ENCODE assay signal across 8 cellular contexts in the genomic region with DNA sequence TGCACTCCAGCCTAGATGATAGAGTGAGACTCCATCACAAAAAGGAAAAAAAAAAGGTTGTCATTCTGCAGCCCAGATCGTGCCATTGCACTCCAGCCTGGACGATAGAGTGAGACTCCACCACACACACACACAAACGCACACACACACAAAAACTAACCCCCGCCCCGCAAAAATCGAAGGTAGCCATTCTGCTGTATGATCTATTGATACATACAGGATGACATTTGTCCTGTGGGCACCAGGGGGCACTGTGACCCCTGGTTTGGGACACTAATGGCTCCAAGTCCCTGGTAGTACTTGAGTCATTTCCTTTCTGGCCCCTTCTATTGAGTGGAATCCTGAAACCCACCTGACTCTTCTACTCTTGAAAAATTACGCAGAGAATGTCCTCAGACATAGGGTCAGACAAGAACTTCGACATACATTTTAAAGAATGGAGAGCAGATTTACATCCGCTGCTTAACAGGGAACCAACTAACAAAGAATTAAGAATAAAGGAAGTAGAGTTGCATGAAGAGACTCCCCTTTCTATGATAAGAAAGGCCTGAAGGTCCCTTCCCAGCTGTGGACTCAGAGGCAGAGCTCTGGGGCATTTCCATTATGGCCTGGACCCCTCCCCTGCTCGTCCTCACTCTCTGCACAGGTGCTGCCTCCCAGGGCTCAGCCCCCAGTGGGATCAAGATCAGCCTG. TPM values are rescaled to one million over a fixed set of nuclear protein-coding genes. Genes with fewer than 3 reads are reported as not detected.
DNase-seq lines count a peak whose midpoint lies in the region; ATAC-seq and TF ChIP-seq lines count a peak whose summit lies in the region.

No MANE protein-coding gene starts in this region.

- peak; percentile 83 for TF ChIP-seq CTCF in GM12864 (IDR thresholded peaks at IDR 0.05; ENCODE audit: low read depth, low read length, missing control alignments)
- TF ChIP-seq CTCF in esophagus squamous epithelium (IDR thresholded peaks at IDR 0.05), result peak; percentile 19 to 54 (median 34)

- H4K91ac ChIP-seq in neuronal stem cell (ENCODE audit: low read depth, low read length, poor library complexity), result no peak overlapping the region

- no peak overlapping the region for H3K4me2 ChIP-seq in neuronal stem cell (ENCODE audit: insufficient read depth, low read length, poor library complexity, severe bottlenecking)

- H3K14ac ChIP-seq in neuronal stem cell (ENCODE audit: low read length), result no peak overlapping the region

- intact Hi-C loops in esophagus squamous epithelium (cut with DNase I), result no loop called here

- H2BK15ac ChIP-seq in neuronal stem cell (ENCODE audit: low read length), result no peak overlapping the region

- no peaks in the 10 kb centered on the region for H3K36me3 ChIP-seq in esophagus squamous epithelium
- no peaks in the 10 kb centered on the region for H3K36me3 ChIP-seq in neuronal stem cell (replicated peaks in 1 of 2; ENCODE audit: control insufficient read depth in 2 of 2, insufficient read depth in 2 of 2, low read length in 2 of 2)

- no peak overlapping the region for H3K4me3 ChIP-seq in GM12864 (ENCODE audit: low read depth, low read length)
- H3K4me3 ChIP-seq in esophagus squamous epithelium, result no peak overlapping the region
- H3K4me3 ChIP-seq in neuronal stem cell (ENCODE audit: low read length in 2 of 2), result no peak overlapping the region

- H3K18ac ChIP-seq in neuronal stem cell (ENCODE audit: low read length), result no peak overlapping the region

- no peak overlapping the region for H2BK12ac ChIP-seq in neuronal stem cell (ENCODE audit: low read length)

- H3K4me3 Mint-ChIP-seq in activated CD8-positive, alpha-beta T cell treated with anti-CD3 and anti-CD28 coated beads, Interleukin-2, amount 10 ng/mL, durations not matched to agents 7 days and 5 days, result no peak overlapping the region

- POLR2A ChIA-PET in activated CD8-positive, alpha-beta T cell treated with anti-CD3 and anti-CD28 coated beads, Interleukin-2, amount 10 ng/mL, durations not matched to agents 7 days and 5 days (lab: Charles Lee), result no interaction called here

- H3K27me3 Mint-ChIP-seq in activated CD8-positive, alpha-beta T cell treated with anti-CD3 and anti-CD28 coated beads, Interleukin-2, amount 10 ng/mL, durations not matched to agents 7 days and 5 days (ENCODE audit: low read depth), result peaks cover 12% of the 10 kb centered on the region

- no peaks in the 10 kb centered on the region for H3K36me3 Mint-ChIP-seq in activated CD8-positive, alpha-beta T cell treated with anti-CD3 and anti-CD28 coated beads, Interleukin-2, amount 10 ng/mL, durations not matched to agents 7 days and 5 days (ENCODE audit: low read depth)

- no peak overlapping the region for H2BK120ac ChIP-seq in neuronal stem cell (ENCODE audit: low read depth, low read length)

- H3K9me3 Mint-ChIP-seq in activated CD8-positive, alpha-beta T cell treated with anti-CD3 and anti-CD28 coated beads, Interleukin-2, amount 10 ng/mL, durations not matched to agents 7 days and 5 days (ENCODE audit: insufficient read depth), result no peaks in the 10 kb centered on the region

- in situ Hi-C loops in ACHN (cut with HindIII; ENCODE audit: low pct_ligation_motif_present, low pct_unique_long_range_greater_than_20kb, low sequenced_read_pairs), result no loop called here

- H3K27ac Mint-ChIP-seq in activated CD8-positive, alpha-beta T cell treated with anti-CD3 and anti-CD28 coated beads, Interleukin-2, amount 10 ng/mL, durations not matched to agents 7 days and 5 days, result no peak overlapping the region

- no peaks in the 10 kb centered on the region for H3K4me1 Mint-ChIP-seq in activated CD8-positive, alpha-beta T cell treated with anti-CD3 and anti-CD28 coated beads, Interleukin-2, amount 10 ng/mL, durations not matched to agents 7 days and 5 days (ENCODE audit: low read depth)

- H4K8ac ChIP-seq in neuronal stem cell (ENCODE audit: low read depth, low read length), result no peak overlapping the region

- CTCF ChIA-PET in activated CD8-positive, alpha-beta T cell treated with anti-CD3 and anti-CD28 coated beads, Interleukin-2, amount 10 ng/mL, durations not matched to agents 7 days and 5 days (lab: Charles Lee), result interaction anchor here (1.6 kb wide), 1 partner anchor 22 kb away, joined by 3 read pairs; no protein-coding TSS in a partner anchor

- no peak overlapping the region for H3K4ac ChIP-seq in neuronal stem cell (ENCODE audit: low read length)

- no peak overlapping the region for H3K9ac ChIP-seq in neuronal stem cell (ENCODE audit: low read depth, low read length, poor library complexity)

- ATAC-seq in activated CD8-positive, alpha-beta T cell treated with anti-CD3 and anti-CD28 coated beads, Interleukin-2, amount 10 ng/mL, durations not matched to agents 7 days and 5 days, result peak; percentile 81
- no peak for ATAC-seq in GM18861 (IDR thresholded peaks at IDR 0.05; ENCODE audit: unreplicated experiment)
- ATAC-seq in HG03280 (IDR thresholded peaks at IDR 0.05; ENCODE audit: unreplicated experiment), result no peak

- H3K27ac ChIP-seq in esophagus squamous epithelium (no peak overlapping the region), neuronal stem cell (replicated peaks; ENCODE audit: low read length) (no peak overlapping the region)

- no peaks in the 10 kb centered on the region for H3K79me1 ChIP-seq in neuronal stem cell (ENCODE audit: low read depth, low read length)

- H3K9me3 ChIP-seq in esophagus squamous epithelium (no peaks in the 10 kb centered on the region), neuronal stem cell (replicated peaks in 1 of 2; ENCODE audit: control insufficient read depth in 2 of 2, insufficient read depth in 1 of 2, low read depth in 1 of 2, low read length in 2 of 2) (no peaks in the 10 kb centered on the region)

- H3K4me1 ChIP-seq in esophagus squamous epithelium (no peaks in the 10 kb centered on the region), neuronal stem cell (ENCODE audit: control insufficient read depth in 2 of 2, insufficient read depth in 1 of 2, low read depth in 1 of 2, low read length in 2 of 2) (no peaks in the 10 kb centered on the region)

- WGBS in esophagus squamous epithelium, 2 donors, result 41 to 44% methylated on average over 9 to 10 of the region's 10 CpGs
- no CpG with 5 or more reads among the region's 10 CpGs for WGBS in neuronal stem cell (ENCODE audit: extremely low coverage in 2 of 2, insufficient read length in 2 of 2, insufficient replicate concordance in 1 of 2), 2 donors

- no peak overlapping the region for H2AFZ ChIP-seq in neuronal stem cell (ENCODE audit: low read length)

- H2BK5ac ChIP-seq in neuronal stem cell (ENCODE audit: low read length), result no peak overlapping the region

- peak; percentile 56 for DNase-seq in ACHN
- peak; percentile 55 for DNase-seq in GM12864 (ENCODE audit: low read depth)
- DNase-seq in NCI-H2171 treated with DMSO at 0.1 percent for 48 hours (lab: John Stamatoyannopoulos, UW), result peak; percentile 62
- DNase-seq in activated CD8-positive, alpha-beta T cell treated with anti-CD3 and anti-CD28 coated beads, Interleukin-2, amount 10 ng/mL, durations not matched to agents 7 days and 5 days, result peak; percentile 69
- DNase-seq in esophagus squamous epithelium (lab: John Stamatoyannopoulos, UW), result no peak
- DNase-seq in neuronal stem cell (ENCODE audit: low spot score), result peak; percentile 29

- H3K27me3 ChIP-seq in esophagus squamous epithelium (peaks cover 0 to 41% (median 0%) of the 10 kb centered on the region in 4 donors), neuronal stem cell (ENCODE audit: control insufficient read depth in 3 of 3, insufficient read depth in 3 of 3, low read depth in 1 of 3, low read length in 3 of 3) (peaks cover 0 to 7% (median 0%) of the 10 kb centered on the region in 3 experiments)

- TF ChIP-seq POLR2A in esophagus squamous epithelium (IDR thresholded peaks at IDR 0.05), result no peak

- H2AK5ac ChIP-seq in neuronal stem cell (ENCODE audit: low read depth, low read length), result no peak overlapping the region

- peak overlapping the region; percentile 32 for H3K23ac ChIP-seq in neuronal stem cell (ENCODE audit: low read depth, low read length, poor library complexity)

RNA-seq across cellular contexts. Expression of a gene that starts 35.0 kb away (rescaled TPM):
- not detected for total RNA-seq in activated CD8-positive, alpha-beta T cell treated with anti-CD3 and anti-CD28 coated beads, Interleukin-2, amount 10 ng/mL, durations not matched to agents 7 days and 5 days
- not detected for total RNA-seq in esophagus squamous epithelium
- polyA plus RNA-seq in neuronal stem cell (2013, experiment 1 of 2), result 0.07 TPM
- 0.07 TPM for polyA plus RNA-seq in neuronal stem cell (2013, experiment 2 of 2)

RNA-seq across cellular contexts. Expression of a gene that starts 50.3 kb away (rescaled TPM):
- total RNA-seq in activated CD8-positive, alpha-beta T cell treated with anti-CD3 and anti-CD28 coated beads, Interleukin-2, amount 10 ng/mL, durations not matched to agents 7 days and 5 days, result not detected
- not detected for total RNA-seq in esophagus squamous epithelium
- not detected for polyA plus RNA-seq in neuronal stem cell (2013, experiment 1 of 2)
- not detected for polyA plus RNA-seq in neuronal stem cell (2013, experiment 2 of 2)
